ENCODE assay signal across 1 cellular context in the genomic region with DNA sequence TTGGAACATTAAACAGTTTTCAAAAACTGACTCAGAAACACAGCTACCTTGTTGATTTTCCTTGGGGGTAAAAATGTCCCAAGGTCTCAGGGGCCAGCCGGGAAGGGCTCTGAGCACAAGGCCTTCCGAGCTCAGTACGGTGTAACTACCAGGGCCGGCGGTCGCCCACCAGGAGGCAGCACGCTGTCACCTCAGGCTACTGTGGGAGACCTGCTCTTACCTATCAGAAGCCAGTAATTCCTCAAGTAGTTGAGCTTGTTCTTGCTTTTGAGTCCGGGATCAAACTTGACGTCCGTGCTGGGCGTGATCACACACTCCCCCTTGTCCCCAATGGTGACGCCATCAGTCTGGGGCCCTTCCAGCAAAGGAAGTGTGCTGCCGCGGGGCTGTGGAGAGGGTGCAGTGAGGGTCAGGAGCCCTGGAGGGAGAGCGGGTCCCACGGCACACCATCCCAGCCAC.
TF ChIP-seq lines count a peak whose summit lies in the region.

No MANE protein-coding gene starts in this region.

TF ChIP-seq in HepG2, 621 proteins besides CTCF, POLR2A, EP300 and RAD21 (continued from another document and continues in another):
- TF ChIP-seq, protein P1, sequence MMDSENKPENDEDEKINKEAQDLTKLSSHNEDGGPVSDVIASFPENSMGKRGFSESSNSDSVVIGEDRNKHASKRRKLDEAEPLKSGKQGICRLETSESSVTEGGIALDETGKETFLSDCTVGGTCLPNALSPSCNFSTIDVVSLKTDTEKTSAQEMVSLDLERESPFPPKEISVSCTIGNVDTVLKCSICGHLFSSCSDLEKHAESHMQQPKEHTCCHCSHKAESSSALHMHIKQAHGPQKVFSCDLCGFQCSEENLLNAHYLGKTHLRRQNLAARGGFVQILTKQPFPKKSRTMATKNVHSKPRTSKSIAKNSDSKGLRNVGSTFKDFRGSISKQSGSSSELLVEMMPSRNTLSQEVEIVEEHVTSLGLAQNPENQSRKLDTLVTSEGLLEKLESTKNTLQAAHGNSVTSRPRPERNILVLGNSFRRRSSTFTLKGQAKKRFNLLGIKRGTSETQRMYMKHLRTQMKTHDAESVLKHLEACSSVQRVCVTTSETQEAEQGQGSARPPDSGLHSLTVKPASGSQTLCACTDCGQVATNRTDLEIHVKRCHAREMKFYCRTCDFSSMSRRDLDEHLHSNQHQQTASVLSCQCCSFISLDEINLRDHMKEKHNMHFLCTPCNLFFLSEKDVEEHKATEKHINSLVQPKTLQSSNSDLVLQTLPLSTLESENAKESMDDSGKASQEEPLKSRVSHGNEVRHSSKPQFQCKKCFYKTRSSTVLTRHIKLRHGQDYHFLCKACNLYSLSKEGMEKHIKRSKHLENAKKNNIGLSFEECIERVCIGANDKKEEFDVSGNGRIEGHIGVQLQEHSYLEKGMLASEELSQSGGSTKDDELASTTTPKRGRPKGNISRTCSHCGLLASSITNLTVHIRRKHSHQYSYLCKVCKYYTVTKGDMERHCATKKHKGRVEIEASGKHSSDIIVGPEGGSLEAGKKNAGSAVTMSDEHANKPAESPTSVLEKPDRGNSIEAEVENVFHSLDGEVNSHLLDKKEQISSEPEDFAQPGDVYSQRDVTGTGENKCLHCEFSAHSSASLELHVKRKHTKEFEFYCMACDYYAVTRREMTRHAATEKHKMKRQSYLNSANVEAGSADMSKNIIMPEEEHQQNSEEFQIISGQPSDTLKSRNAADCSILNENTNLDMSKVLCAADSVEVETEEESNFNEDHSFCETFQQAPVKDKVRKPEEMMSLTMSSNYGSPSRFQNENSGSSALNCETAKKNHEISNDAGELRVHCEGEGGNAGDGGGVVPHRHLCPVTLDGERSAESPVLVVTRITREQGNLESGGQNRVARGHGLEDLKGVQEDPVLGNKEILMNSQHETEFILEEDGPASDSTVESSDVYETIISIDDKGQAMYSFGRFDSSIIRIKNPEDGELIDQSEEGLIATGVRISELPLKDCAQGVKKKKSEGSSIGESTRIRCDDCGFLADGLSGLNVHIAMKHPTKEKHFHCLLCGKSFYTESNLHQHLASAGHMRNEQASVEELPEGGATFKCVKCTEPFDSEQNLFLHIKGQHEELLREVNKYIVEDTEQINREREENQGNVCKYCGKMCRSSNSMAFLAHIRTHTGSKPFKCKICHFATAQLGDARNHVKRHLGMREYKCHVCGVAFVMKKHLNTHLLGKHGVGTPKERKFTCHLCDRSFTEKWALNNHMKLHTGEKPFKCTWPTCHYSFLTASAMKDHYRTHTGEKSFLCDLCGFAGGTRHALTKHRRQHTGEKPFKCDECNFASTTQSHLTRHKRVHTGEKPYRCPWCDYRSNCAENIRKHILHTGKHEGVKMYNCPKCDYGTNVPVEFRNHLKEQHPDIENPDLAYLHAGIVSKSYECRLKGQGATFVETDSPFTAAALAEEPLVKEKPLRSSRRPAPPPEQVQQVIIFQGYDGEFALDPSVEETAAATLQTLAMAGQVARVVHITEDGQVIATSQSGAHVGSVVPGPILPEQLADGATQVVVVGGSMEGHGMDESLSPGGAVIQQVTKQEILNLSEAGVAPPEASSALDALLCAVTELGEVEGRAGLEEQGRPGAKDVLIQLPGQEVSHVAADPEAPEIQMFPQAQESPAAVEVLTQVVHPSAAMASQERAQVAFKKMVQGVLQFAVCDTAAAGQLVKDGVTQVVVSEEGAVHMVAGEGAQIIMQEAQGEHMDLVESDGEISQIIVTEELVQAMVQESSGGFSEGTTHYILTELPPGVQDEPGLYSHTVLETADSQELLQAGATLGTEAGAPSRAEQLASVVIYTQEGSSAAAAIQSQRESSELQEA (CRISPR knock-in tag; IDR thresholded peaks at IDR 0.05; ENCODE audit: not compliant biosample characterization), result peak; percentile 60
- TF ChIP-seq ZNF652 (CRISPR knock-in tag; IDR thresholded peaks at IDR 0.05; ENCODE audit: borderline replicate concordance, low read depth) (peak; percentile 12; the same call in 1 of the 2 replicates), REPIN1 (CRISPR knock-in tag; IDR thresholded peaks at IDR 0.05; ENCODE audit: borderline replicate concordance, low read depth) (peak; percentile 22; the same call in 1 of the 2 replicates), ZNF557 (CRISPR knock-in tag; IDR thresholded peaks at IDR 0.05) (no peak), NBN (conservative IDR thresholded peaks at IDR 0.05) (no peak), ZFYVE20 (CRISPR knock-in tag; IDR thresholded peaks at IDR 0.05; ENCODE audit: borderline replicate concordance, low read depth) (0 out of 2 replicates have a peak, but pooled peaks have one; percentile 35), ZNF572 (CRISPR knock-in tag; IDR thresholded peaks at IDR 0.05) (no peak), HNRNPLL (IDR thresholded peaks at IDR 0.05; ENCODE audit: low read depth, low read length, poor library complexity, severe bottlenecking) (no peak), MXI1 (IDR thresholded peaks at IDR 0.05; ENCODE audit: borderline replicate concordance, low read depth, low read length) (no peak), IRF2 (CRISPR knock-in tag; IDR thresholded peaks at IDR 0.05) (peak; percentile 49; the same call in 1 of the 2 replicates), FOSL2 (CRISPR knock-in tag; IDR thresholded peaks at IDR 0.05) (peak; percentile 31; the same call in 1 of the 2 replicates), TEAD3 (CRISPR knock-in tag; optimal IDR thresholded peaks at IDR 0.05; ENCODE audit: borderline replicate concordance) (peak; percentile 36), AGO2 (optimal IDR thresholded peaks at IDR 0.05; ENCODE audit: low read depth, low read length) (peak; percentile 45), TSC22D2 (CRISPR knock-in tag; IDR thresholded peaks at IDR 0.05; ENCODE audit: borderline replicate concordance) (0 out of 2 replicates have a peak, but pooled peaks have one; percentile 51), CHD4 (IDR thresholded peaks at IDR 0.05; ENCODE audit: borderline replicate concordance, low read length) (no peak), ZBTB38 (CRISPR knock-in tag; IDR thresholded peaks at IDR 0.05) (peak; percentile 88), NFYC (CRISPR knock-in tag; IDR thresholded peaks at IDR 0.05) (no peak), ZNF44 (CRISPR knock-in tag; IDR thresholded peaks at IDR 0.05) (peak; percentile 53; the same call in 1 of the 2 replicates), ZSCAN25 (CRISPR knock-in tag; IDR thresholded peaks at IDR 0.05) (peak; percentile 70), NFKB2 (CRISPR knock-in tag; IDR thresholded peaks at IDR 0.05; ENCODE audit: borderline replicate concordance) (peak; percentile 58; the same call in 1 of the 2 replicates), SIX4 (CRISPR knock-in tag; IDR thresholded peaks at IDR 0.05) (no peak), THAP11 (CRISPR knock-in tag; IDR thresholded peaks at IDR 0.05) (peak; percentile 55), ZNF891 (CRISPR knock-in tag; IDR thresholded peaks at IDR 0.05) (0 out of 2 replicates have a peak, but pooled peaks have one; percentile 44), ZNF274 (CRISPR knock-in tag; IDR thresholded peaks at IDR 0.05) (peak; percentile 47; the same call in 1 of the 2 replicates), FOXC1 (CRISPR knock-in tag; IDR thresholded peaks at IDR 0.05; ENCODE audit: borderline replicate concordance) (peak; percentile 58; the same call in 1 of the 2 replicates)
- TF ChIP-seq, protein P2, sequence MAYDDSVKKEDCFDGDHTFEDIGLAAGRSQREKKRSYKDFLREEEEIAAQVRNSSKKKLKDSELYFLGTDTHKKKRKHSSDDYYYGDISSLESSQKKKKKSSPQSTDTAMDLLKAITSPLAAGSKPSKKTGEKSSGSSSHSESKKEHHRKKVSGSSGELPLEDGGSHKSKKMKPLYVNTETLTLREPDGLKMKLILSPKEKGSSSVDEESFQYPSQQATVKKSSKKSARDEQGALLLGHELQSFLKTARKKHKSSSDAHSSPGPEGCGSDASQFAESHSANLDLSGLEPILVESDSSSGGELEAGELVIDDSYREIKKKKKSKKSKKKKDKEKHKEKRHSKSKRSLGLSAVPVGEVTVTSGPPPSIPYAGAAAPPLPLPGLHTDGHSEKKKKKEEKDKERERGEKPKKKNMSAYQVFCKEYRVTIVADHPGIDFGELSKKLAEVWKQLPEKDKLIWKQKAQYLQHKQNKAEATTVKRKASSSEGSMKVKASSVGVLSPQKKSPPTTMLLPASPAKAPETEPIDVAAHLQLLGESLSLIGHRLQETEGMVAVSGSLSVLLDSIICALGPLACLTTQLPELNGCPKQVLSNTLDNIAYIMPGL (CRISPR knock-in tag; IDR thresholded peaks at IDR 0.05; ENCODE audit: borderline replicate concordance in 1 of 2, low read depth in 1 of 2), result peak in 1 of 2 experiments; percentile 50; a peak in 1 of 4 replicates
- TF ChIP-seq, protein P3, sequence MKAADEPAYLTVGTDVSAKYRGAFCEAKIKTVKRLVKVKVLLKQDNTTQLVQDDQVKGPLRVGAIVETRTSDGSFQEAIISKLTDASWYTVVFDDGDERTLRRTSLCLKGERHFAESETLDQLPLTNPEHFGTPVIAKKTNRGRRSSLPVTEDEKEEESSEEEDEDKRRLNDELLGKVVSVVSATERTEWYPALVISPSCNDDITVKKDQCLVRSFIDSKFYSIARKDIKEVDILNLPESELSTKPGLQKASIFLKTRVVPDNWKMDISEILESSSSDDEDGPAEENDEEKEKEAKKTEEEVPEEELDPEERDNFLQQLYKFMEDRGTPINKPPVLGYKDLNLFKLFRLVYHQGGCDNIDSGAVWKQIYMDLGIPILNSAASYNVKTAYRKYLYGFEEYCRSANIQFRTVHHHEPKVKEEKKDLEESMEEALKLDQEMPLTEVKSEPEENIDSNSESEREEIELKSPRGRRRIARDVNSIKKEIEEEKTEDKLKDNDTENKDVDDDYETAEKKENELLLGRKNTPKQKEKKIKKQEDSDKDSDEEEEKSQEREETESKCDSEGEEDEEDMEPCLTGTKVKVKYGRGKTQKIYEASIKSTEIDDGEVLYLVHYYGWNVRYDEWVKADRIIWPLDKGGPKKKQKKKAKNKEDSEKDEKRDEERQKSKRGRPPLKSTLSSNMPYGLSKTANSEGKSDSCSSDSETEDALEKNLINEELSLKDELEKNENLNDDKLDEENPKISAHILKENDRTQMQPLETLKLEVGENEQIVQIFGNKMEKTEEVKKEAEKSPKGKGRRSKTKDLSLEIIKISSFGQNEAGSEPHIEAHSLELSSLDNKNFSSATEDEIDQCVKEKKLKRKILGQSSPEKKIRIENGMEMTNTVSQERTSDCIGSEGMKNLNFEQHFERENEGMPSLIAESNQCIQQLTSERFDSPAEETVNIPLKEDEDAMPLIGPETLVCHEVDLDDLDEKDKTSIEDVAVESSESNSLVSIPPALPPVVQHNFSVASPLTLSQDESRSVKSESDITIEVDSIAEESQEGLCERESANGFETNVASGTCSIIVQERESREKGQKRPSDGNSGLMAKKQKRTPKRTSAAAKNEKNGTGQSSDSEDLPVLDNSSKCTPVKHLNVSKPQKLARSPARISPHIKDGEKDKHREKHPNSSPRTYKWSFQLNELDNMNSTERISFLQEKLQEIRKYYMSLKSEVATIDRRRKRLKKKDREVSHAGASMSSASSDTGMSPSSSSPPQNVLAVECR (CRISPR knock-in tag; IDR thresholded peaks at IDR 0.05; ENCODE audit: borderline replicate concordance), result peak; percentile 44; the same call in 1 of the 2 replicates
- TF ChIP-seq, protein P4, sequence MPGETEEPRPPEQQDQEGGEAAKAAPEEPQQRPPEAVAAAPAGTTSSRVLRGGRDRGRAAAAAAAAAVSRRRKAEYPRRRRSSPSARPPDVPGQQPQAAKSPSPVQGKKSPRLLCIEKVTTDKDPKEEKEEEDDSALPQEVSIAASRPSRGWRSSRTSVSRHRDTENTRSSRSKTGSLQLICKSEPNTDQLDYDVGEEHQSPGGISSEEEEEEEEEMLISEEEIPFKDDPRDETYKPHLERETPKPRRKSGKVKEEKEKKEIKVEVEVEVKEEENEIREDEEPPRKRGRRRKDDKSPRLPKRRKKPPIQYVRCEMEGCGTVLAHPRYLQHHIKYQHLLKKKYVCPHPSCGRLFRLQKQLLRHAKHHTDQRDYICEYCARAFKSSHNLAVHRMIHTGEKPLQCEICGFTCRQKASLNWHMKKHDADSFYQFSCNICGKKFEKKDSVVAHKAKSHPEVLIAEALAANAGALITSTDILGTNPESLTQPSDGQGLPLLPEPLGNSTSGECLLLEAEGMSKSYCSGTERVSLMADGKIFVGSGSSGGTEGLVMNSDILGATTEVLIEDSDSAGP (CRISPR knock-in tag; IDR thresholded peaks at IDR 0.05; ENCODE audit: borderline replicate concordance), result peak; percentile 59; the same call in 1 of the 2 replicates
- TF ChIP-seq, protein P5, sequence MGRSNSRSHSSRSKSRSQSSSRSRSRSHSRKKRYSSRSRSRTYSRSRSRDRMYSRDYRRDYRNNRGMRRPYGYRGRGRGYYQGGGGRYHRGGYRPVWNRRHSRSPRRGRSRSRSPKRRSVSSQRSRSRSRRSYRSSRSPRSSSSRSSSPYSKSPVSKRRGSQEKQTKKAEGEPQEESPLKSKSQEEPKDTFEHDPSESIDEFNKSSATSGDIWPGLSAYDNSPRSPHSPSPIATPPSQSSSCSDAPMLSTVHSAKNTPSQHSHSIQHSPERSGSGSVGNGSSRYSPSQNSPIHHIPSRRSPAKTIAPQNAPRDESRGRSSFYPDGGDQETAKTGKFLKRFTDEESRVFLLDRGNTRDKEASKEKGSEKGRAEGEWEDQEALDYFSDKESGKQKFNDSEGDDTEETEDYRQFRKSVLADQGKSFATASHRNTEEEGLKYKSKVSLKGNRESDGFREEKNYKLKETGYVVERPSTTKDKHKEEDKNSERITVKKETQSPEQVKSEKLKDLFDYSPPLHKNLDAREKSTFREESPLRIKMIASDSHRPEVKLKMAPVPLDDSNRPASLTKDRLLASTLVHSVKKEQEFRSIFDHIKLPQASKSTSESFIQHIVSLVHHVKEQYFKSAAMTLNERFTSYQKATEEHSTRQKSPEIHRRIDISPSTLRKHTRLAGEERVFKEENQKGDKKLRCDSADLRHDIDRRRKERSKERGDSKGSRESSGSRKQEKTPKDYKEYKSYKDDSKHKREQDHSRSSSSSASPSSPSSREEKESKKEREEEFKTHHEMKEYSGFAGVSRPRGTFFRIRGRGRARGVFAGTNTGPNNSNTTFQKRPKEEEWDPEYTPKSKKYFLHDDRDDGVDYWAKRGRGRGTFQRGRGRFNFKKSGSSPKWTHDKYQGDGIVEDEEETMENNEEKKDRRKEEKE (IDR thresholded peaks at IDR 0.05), result no peak
- TF ChIP-seq, protein P6, sequence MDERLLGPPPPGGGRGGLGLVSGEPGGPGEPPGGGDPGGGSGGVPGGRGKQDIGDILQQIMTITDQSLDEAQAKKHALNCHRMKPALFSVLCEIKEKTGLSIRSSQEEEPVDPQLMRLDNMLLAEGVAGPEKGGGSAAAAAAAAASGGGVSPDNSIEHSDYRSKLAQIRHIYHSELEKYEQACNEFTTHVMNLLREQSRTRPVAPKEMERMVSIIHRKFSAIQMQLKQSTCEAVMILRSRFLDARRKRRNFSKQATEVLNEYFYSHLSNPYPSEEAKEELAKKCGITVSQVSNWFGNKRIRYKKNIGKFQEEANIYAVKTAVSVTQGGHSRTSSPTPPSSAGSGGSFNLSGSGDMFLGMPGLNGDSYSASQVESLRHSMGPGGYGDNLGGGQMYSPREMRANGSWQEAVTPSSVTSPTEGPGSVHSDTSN (CRISPR knock-in tag; IDR thresholded peaks at IDR 0.05), result no peak
